In the genomic region with DNA sequence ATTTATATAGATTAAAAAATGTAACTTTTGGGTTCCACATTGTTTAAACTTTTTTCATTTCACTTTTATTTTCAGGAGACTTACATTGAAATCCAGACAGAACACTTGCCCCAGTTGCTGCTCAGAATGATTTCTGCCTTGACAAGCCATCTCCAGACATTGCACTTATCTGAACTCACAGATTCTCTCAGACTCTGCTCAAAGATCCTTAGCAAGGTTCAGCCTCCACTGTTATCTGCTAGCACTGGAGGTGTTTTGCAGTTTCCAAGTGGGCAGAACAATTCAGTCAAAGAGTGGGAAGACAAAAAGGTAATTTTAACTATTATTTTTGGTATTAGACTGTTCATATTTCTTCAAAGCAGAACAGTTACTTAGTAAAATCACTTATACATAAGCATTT, we compare ENCODE assay signal across 34 cellular contexts.
"Had no signal": no experiment of that assay in that cellular context is flagged by ENCODE, and none has a peak within 500 bp of the region (broad histone marks: within the 10 kb centered on the region; RNA-seq: fewer than 3 reads in every experiment).

No MANE protein-coding gene starts in this region.

- H3K27me3 ChIP-seq: brain microvascular endothelial cell had no signal

- H2AFZ ChIP-seq: PC-9 had no signal

- H3K27ac ChIP-seq: brain microvascular endothelial cell, PC-9, VCaP had no signal

- ATAC-seq: activated CD8-positive, alpha-beta memory T cell treated with anti-CD3 and anti-CD28 coated beads, Interleukin-2, amount 10 ng/mL, durations not matched to agents 7 days and 5 days; activated T-helper 17 cell treated with anti-CD3 and anti-CD28 coated beads, Interleukin-2, amount 50 U/mL, for 72 hours had no signal

- DNase-seq: activated B cell treated with CpG ODN at 0.5 μM for 24 hours; activated CD4-positive, alpha-beta memory T cell treated with anti-CD3 and anti-CD28 coated beads, Interleukin-2, amount 10 ng/mL, durations not matched to agents 7 days and 5 days; activated CD4-positive, alpha-beta T cell treated with anti-CD3 and anti-CD28 coated beads for 4 hours; activated CD4-positive, CD25-positive, alpha-beta regulatory T cell treated with anti-CD3 and anti-CD28 coated beads, Interleukin-2, amount 50 U/mL, for 72 hours; activated CD8-positive, alpha-beta memory T cell treated with anti-CD3 and anti-CD28 coated beads for 24 hours; activated CD8-positive, alpha-beta memory T cell treated with anti-CD3 and anti-CD28 coated beads, Interleukin-2, amount 10 ng/mL, durations not matched to agents 7 days and 5 days; activated CD8-positive, alpha-beta memory T cell treated with anti-CD3 and anti-CD28 coated beads, Interleukin-2, amount 50 U/mL, for 48 hours; activated effector memory CD4-positive, alpha-beta T cell treated with anti-CD3 and anti-CD28 coated beads, Interleukin-2, amount 50 U/mL, for 16 hours; activated naive CD4-positive, alpha-beta T cell; activated naive CD4-positive, alpha-beta T cell treated with anti-CD3 and anti-CD28 coated beads, Interleukin-2, amount 50 U/mL, for 16 hours; activated naive CD8-positive, alpha-beta T cell treated with anti-CD3 and anti-CD28 coated beads for 36 hours; activated T-cell treated with anti-CD3 and anti-CD28 coated beads, Interleukin-2, amount 50 U/mL, for 48 hours; amniotic stem cell; aorta; brain microvascular endothelial cell; NCI-H1105; NCI-H1417 treated with DMSO at 0.1 percent for 48 hours; NCI-H187 treated with DMSO at 0.1 percent for 48 hours; NCI-H2081; NCI-H2171 treated with DMSO at 0.1 percent for 48 hours; NCI-H2227 treated with DMSO at 0.1 percent for 48 hours; NCI-H446; NCI-H524; NCI-H69; NK-92 treated with Interleukin-12 subunit alpha and Interleukin-12 subunit beta, amount 100 ng/mL, for 24 hours; PC-9; Right ventricle myocardium superior; SW 1271; T-helper 1 cell; T-helper 2 cell; T-helper 9 cell had no signal

- H3K4me3 ChIP-seq: PC-9 had no signal

- FAIRE-seq: RCC 7860 had no signal

- H3K4me2 ChIP-seq: PC-9 had no signal
